ENCODE assay signal across 26 cellular contexts in the genomic region with DNA sequence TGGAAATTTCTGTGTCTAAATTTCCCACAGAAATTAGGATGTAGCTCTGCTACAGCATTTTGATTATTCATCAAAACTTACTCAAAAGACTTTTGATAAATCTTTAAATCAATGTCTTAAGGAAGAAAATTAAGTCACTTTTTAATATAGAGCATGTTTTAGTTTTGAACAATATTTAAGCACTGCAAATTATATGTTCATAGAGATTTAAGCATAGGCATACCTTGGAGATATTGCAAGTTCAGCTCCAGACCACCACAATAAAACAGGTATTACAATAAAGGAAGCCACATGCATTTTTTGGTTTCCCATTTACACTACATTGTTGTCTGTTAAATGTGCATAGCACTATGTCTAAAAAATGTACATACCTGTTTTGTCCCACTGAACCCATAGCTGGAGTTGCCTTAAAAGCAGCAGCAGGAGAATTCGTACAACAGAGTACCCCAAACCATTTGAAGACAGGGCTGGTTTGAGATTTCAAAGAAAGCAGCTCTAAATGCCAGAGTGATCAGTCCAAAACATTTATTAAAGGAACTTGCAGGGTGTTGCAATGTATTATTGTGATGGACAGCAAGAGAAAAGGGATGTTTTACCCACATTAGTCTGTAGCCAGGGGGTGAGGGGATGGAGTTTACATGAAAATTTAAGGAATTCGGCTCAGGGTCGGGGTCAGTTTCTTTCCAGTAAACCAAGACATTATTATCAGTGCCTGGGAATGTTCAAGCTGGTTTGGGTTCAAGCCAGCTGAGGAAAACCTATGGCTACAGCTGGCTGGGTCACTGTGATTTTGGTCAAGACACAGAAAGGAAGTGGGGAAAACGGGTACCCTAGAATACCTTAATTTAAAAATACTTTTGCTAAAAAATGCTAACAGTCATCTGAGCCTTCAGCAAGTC. TPM values are rescaled to one million over a fixed set of nuclear protein-coding genes. Genes with fewer than 3 reads are reported as not detected.
DNase-seq lines count a peak whose midpoint lies in the region; ATAC-seq, FAIRE-seq and TF ChIP-seq lines count a peak whose summit lies in the region.
"Had no signal": no experiment of that assay in that cellular context is flagged by ENCODE, and none has a peak within 500 bp of the region (broad histone marks: within the 10 kb centered on the region; RNA-seq: fewer than 3 reads in every experiment).

No MANE protein-coding gene starts in this region.

- H3K27ac Mint-ChIP-seq in H9: peak overlapping the region in 1 of 3 experiments; percentile 43; a peak in 2 of 7 replicates
- H3K27ac Mint-ChIP-seq: CD4-positive, alpha-beta T cell; natural killer cell had no signal

- H4K91ac ChIP-seq in H9 (ENCODE audit: insufficient read length, low read depth, low read length): no peak overlapping the region

- H2BK15ac ChIP-seq in H9 (ENCODE audit: low read depth, low read length): no peak overlapping the region

- H2BK5ac ChIP-seq in H9 (ENCODE audit: insufficient read length, low read length): no peak overlapping the region

- peaks cover 11 to 16% of the 10 kb centered on the region in 2 experiments for H3K4me1 Mint-ChIP-seq in H9
- H3K4me1 Mint-ChIP-seq: natural killer cell had no signal

- WGBS in H9 (ENCODE audit: extremely low coverage, insufficient read length, low lambda C conversion rate): no CpG with 5 or more reads among the region's 4 CpGs
- 0% methylated on average over 4 of the region's 4 CpGs for WGBS in K562 (ENCODE audit: insufficient coverage, low coverage, missing lambda C conversion rate)

- no peaks in the 10 kb centered on the region for H3K23me2 ChIP-seq in H9 (ENCODE audit: insufficient read length, low read depth, low read length, poor library complexity, severe bottlenecking)

- CTCF ChIA-PET in K562 (lab: Yijun Ruan, JAX; ENCODE audit: low intra/inter-chr PET ratio): no interaction called here

- H3K27me3 Mint-ChIP-seq in H9 (ENCODE audit: low read depth): no peaks in the 10 kb centered on the region; the same call in none of the 2 replicates
- H3K27me3 Mint-ChIP-seq: CD4-positive, alpha-beta T cell had no signal

- in situ Hi-C loops in K562 (cut with MboI): no loop called here

- H3K27me3 ChIP-seq in H9 (ENCODE audit: insufficient read depth, low read length) (no peaks in the 10 kb centered on the region), K562 (ENCODE audit: control insufficient read depth in 2 of 2, insufficient read depth in 2 of 2, low read length in 2 of 2) (peaks cover 0 to 2% of the 10 kb centered on the region in 2 experiments; a peak in 1 of 5 replicates), keratinocyte (ENCODE audit: control insufficient read depth, extremely low read depth, insufficient read depth, low read length) (no peaks in the 10 kb centered on the region)
- H3K27me3 ChIP-seq: heart left ventricle, spleen had no signal

- H3K9me1 ChIP-seq in K562 (ENCODE audit: control insufficient read depth, insufficient read depth, low read length) (no peaks in the 10 kb centered on the region), keratinocyte (ENCODE audit: control insufficient read depth, extremely low read depth, insufficient read depth, low read length) (no peaks in the 10 kb centered on the region)

- no peak overlapping the region for H3K4me2 ChIP-seq in H9 (ENCODE audit: insufficient read depth, insufficient read length, low read length)
- no peak overlapping the region for H3K4me2 ChIP-seq in K562 (ENCODE audit: insufficient read depth, low read length)
- peak overlapping the region; percentile 44 for H3K4me2 ChIP-seq in keratinocyte (ENCODE audit: control insufficient read depth, extremely low read depth, insufficient read depth, low read depth, low read length)
- H3K4me2 ChIP-seq: KMS-11 had no signal

- H2BK12ac ChIP-seq in H9 (ENCODE audit: insufficient read length, low read depth, low read length): no peak overlapping the region

- TF ChIP-seq CTCF in H9 (conservative IDR thresholded peaks at IDR 0.05) (no peak), K562 (IDR thresholded peaks at IDR 0.05 in 2 of 3, conservative IDR thresholded peaks at IDR 0.05 in 1 of 3; ENCODE audit: insufficient read depth in 2 of 3, low read depth in 1 of 3, low read length in 3 of 3) (no peak), keratinocyte (optimal IDR thresholded peaks at IDR 0.05 in 1 of 3, IDR thresholded peaks at IDR 0.05 in 1 of 3, conservative IDR thresholded peaks at IDR 0.05 in 1 of 3; ENCODE audit: extremely low read depth in 1 of 3, insufficient read depth in 2 of 3, low read length in 3 of 3) (no peak)

- H3K4me3 Mint-ChIP-seq in H9: no peak overlapping the region
- H3K4me3 Mint-ChIP-seq: CD4-positive, alpha-beta T cell; natural killer cell had no signal

- intact Hi-C loops in K562 (cut with micrococcal nuclease): no loop called here

- DNase-seq in H9 (no peak), K562 (ENCODE audit: extremely low read depth in 1 of 4, low spot score in 3 of 4) (no peak), keratinocyte (ENCODE audit: low read depth, low spot score) (no peak), renal cortical epithelial cell (ENCODE audit: low read depth) (peak; percentile 78), NOMO-1 treated with dmso at 0.1 percent for 144 hours (lab: John Stamatoyannopoulos, UW; ENCODE audit: unreplicated experiment) (no peak), NCI-H748 (lab: John Stamatoyannopoulos, UW; ENCODE audit: unreplicated experiment) (no peak), SHP77 treated with DMSO at 0.1 percent for 48 hours (lab: John Stamatoyannopoulos, UW) (no peak), NCI-H146 (lab: John Stamatoyannopoulos, UW) (no peak)
- DNase-seq: activated CD4-positive, alpha-beta T cell treated with anti-CD3 and anti-CD28 coated beads for 4 hours; activated effector memory CD4-positive, alpha-beta T cell treated with Interleukin-2 at 50 U/mL for 16 hours; CD4-positive, alpha-beta T cell; cerebellar nuclear complex; DMS79; effector CD8-positive, alpha-beta T cell; heart left ventricle; natural killer cell; NCI-H1092; NCI-H524 treated with DMSO at 0.1 percent for 48 hours; Right ventricle myocardium superior; spleen; stimulated activated CD8-positive, alpha-beta memory T cell treated with anti-CD3 and anti-CD28 coated beads, Interleukin-4, amount 100 ng/mL, for 48 hours; substantia nigra had no signal

- no peak overlapping the region for H4K8ac ChIP-seq in H9 (replicated peaks; ENCODE audit: insufficient read length, low read depth, low read length)

- dilution Hi-C loops in keratinocyte (cut with MboI; ENCODE audit: extremely low pct_ligation_motif_present, low sequenced_read_pairs): no loop called here

- H4K20me1 ChIP-seq in H9 (ENCODE audit: control insufficient read depth, insufficient read depth, insufficient read length): no peaks in the 10 kb centered on the region
- H4K20me1 ChIP-seq in K562 (replicated peaks; ENCODE audit: control insufficient read depth, insufficient read depth, low read length): no peaks in the 10 kb centered on the region
- no peaks in the 10 kb centered on the region for H4K20me1 ChIP-seq in keratinocyte (ENCODE audit: control insufficient read depth, extremely low read depth, insufficient read depth, low read length)

- TF ChIP-seq EP300 in K562 (IDR thresholded peaks at IDR 0.05; ENCODE audit: low read length): no peak

- H4K5ac ChIP-seq in H9 (ENCODE audit: insufficient read length, low read depth, low read length): no peak overlapping the region

- no peak overlapping the region for H3K56ac ChIP-seq in H9 (ENCODE audit: insufficient read length, low read depth, low read length)

- no peak overlapping the region for H2BK20ac ChIP-seq in H9 (ENCODE audit: low read depth, low read length, poor library complexity, severe bottlenecking)

- H3K23ac ChIP-seq in H9 (ENCODE audit: insufficient read length, low read depth, low read length): no peak overlapping the region

- no peak overlapping the region for H3K9ac ChIP-seq in H9 (ENCODE audit: extremely low read depth, insufficient read length, low read length)
- no peak overlapping the region for H3K9ac ChIP-seq in K562 (ENCODE audit: insufficient read depth in 1 of 2, low read depth in 2 of 2, low read length in 2 of 2)
- H3K9ac ChIP-seq in keratinocyte (ENCODE audit: control insufficient read depth, extremely low read depth, insufficient read depth, low read length): no peak overlapping the region
- H3K9ac ChIP-seq: KMS-11 had no signal

- TF ChIP-seq POLR2A in K562 (conservative IDR thresholded peaks at IDR 0.05): no peak

- no peak overlapping the region for H3K14ac ChIP-seq in H9 (ENCODE audit: insufficient read depth, low read length)

- no peaks in the 10 kb centered on the region for H3K79me1 ChIP-seq in H9 (ENCODE audit: insufficient read depth, low read depth, low read length, poor library complexity, severe bottlenecking)

- no peak overlapping the region for H3K18ac ChIP-seq in H9 (ENCODE audit: insufficient read length, low read depth, low read length)

- TF ChIP-seq RAD21 in K562 (CRISPR knock-in tag; conservative IDR thresholded peaks at IDR 0.05 in 1 of 2, IDR thresholded peaks at IDR 0.05 in 1 of 2): no peak

- H3T11ph ChIP-seq in H9 (ENCODE audit: low read length): no peak overlapping the region

- BruUV-seq in K562 (replicated peaks; lab: Mats Ljungman, UMichigan): no TSS peak

- H3K79me2 ChIP-seq in H9 (ENCODE audit: insufficient read depth, low read length) (no peaks in the 10 kb centered on the region), K562 (ENCODE audit: control insufficient read depth, insufficient read depth, low read length) (no peaks in the 10 kb centered on the region), keratinocyte (ENCODE audit: control insufficient read depth, insufficient read depth, low read length) (no peaks in the 10 kb centered on the region)

- H2AK5ac ChIP-seq in H9 (ENCODE audit: insufficient read length, low read length): no peak overlapping the region

- peaks cover 6% of the 10 kb centered on the region in 2 experiments; a peak in 2 of 5 replicates for H3K9me3 Mint-ChIP-seq in H9
- H3K9me3 Mint-ChIP-seq: CD4-positive, alpha-beta T cell; natural killer cell had no signal

- no peak overlapping the region for H3K4ac ChIP-seq in H9 (ENCODE audit: low read depth, low read length)

- FAIRE-seq in K562 (lab: Jason Lieb, UNC) (no peak), keratinocyte (lab: Jason Lieb, UNC) (peak; percentile 58)
- FAIRE-seq: islet of Langerhans had no signal

- ATAC-seq in K562: no peak
- ATAC-seq: esophagus mucosa, heart left ventricle, natural killer cell had no signal

- H2AFZ ChIP-seq in H9 (ENCODE audit: low read length) (peak overlapping the region; percentile 73), K562 (ENCODE audit: low read depth, low read length) (no peak overlapping the region), keratinocyte (ENCODE audit: control insufficient read depth, low read length) (no peak overlapping the region)

- no peak overlapping the region for H2BK120ac ChIP-seq in H9 (ENCODE audit: low read depth, low read length, poor library complexity, severe bottlenecking)

- H3K9me3 ChIP-seq in H9 (ENCODE audit: control insufficient read depth, low read depth, low read length): no peaks in the 10 kb centered on the region
- H3K9me3 ChIP-seq in K562 (replicated peaks; ENCODE audit: control insufficient read depth, insufficient read depth, low read depth, low read length): no peaks in the 10 kb centered on the region
- H3K9me3 ChIP-seq in keratinocyte (ENCODE audit: control insufficient read depth, low read depth, low read length): no peaks in the 10 kb centered on the region
- H3K9me3 ChIP-seq: prostate gland, spleen had no signal

- H3K36me3 ChIP-seq in K562 (ENCODE audit: control insufficient read depth, insufficient read depth, low read length) (no peaks in the 10 kb centered on the region), keratinocyte (ENCODE audit: control insufficient read depth in 2 of 2, extremely low read depth in 1 of 2, insufficient read depth in 2 of 2, low read length in 2 of 2) (no peaks in the 10 kb centered on the region)
- H3K36me3 ChIP-seq: heart left ventricle, prostate gland, spleen had no signal

- POLR2A ChIA-PET in K562 (lab: Yijun Ruan, JAX): no interaction called here

- H3K4me1 ChIP-seq in H9 (ENCODE audit: insufficient read depth, low read length) (peaks cover 6% of the 10 kb centered on the region; the same call in 1 of the 2 replicates), K562 (replicated peaks in 1 of 2; ENCODE audit: control insufficient read depth in 2 of 2, insufficient read depth in 2 of 2, low read length in 2 of 2) (no peaks in the 10 kb centered on the region), keratinocyte (ENCODE audit: control insufficient read depth, extremely low read depth, insufficient read depth, low read length) (peaks cover 20% of the 10 kb centered on the region)
- H3K4me1 ChIP-seq: prostate gland, spleen had no signal

- H3K4me3 ChIP-seq in K562: no peak overlapping the region
- no peak overlapping the region for H3K4me3 ChIP-seq in keratinocyte (ENCODE audit: control insufficient read depth in 2 of 3, extremely low read depth in 1 of 3, insufficient read depth in 2 of 3, low read depth in 1 of 3, low read length in 3 of 3)
- H3K4me3 ChIP-seq: heart left ventricle, prostate gland, spleen had no signal

- H3K27ac ChIP-seq in H9 (ENCODE audit: insufficient read length, low read depth, low read length): no peak overlapping the region
- H3K27ac ChIP-seq in K562 (ENCODE audit: extremely low read depth, low read depth, low read length): no peak overlapping the region
- H3K27ac ChIP-seq in keratinocyte (ENCODE audit: control insufficient read depth, insufficient read depth, low read length): no peak overlapping the region
- H3K27ac ChIP-seq: heart left ventricle, KMS-11, prostate gland, spleen had no signal

- no peaks in the 10 kb centered on the region for H3K36me3 Mint-ChIP-seq in H9 (ENCODE audit: insufficient read depth in 1 of 3, low read depth in 3 of 3)
- H3K36me3 Mint-ChIP-seq: natural killer cell had no signal

RNA-seq across cellular contexts. Expression of a gene that starts 6.3 kb away (rescaled TPM):
- total RNA-seq in H9 (2021) (85.9 and 91.0 TPM in 2 replicates), K562 (2014; rRNA removed) (13.1 and 14.6 TPM in 2 replicates), K562 (2014; rRNA removed; fragmentation: Illumina TruSeq; extraction: Trizol) (10.0 and 12.7 TPM in 2 replicates), K562 (2015; rRNA removed; fragmentation: Illumina TruSeq; extraction: Trizol) (9.7 and 10.3 TPM in 2 replicates), K562 (2021) (60.9 and 62.7 TPM in 2 replicates), renal cortical epithelial cell (106 and 174 TPM in 2 replicates)
- 10.0 and 28.1 TPM in 2 replicates for total RNA-seq in K562 (2011; cell fraction: chromatin; rRNA removed; ENCODE audit: low replicate concordance)
- total RNA-seq in K562 (2011; cell fraction: nucleolus; rRNA removed): 10.7 and 10.8 TPM in 2 replicates
- total RNA-seq in K562 (2011; cell fraction: nucleoplasm; rRNA removed): 15.0 and 29.0 TPM in 2 replicates
- polyA plus RNA-seq in K562 (2011; rRNA removed) (17.1 and 17.9 TPM in 2 replicates), K562 (2014; fragmentation: Illumina TruSeq; extraction: Trizol) (57.0 and 67.5 TPM in 2 replicates), K562 (2014; fragmentation: Nextera tagmentation; extraction: Ambion mirVana) (10 to 100 TPM in 1 of 2 experiments, 1 to 10 TPM in 1; 3.7 to 13.6 TPM), K562 (2014; rRNA removed) (12.4 and 12.9 TPM in 2 replicates), keratinocyte (31.8 to 79.1 TPM (median 65.7 TPM) in 3 replicates)
- polyA plus RNA-seq in K562 (2011; cell fraction: cytosol; rRNA removed): 1.9 and 10.8 TPM in 2 replicates
- polyA plus RNA-seq in K562 (2011; cell fraction: nucleus; rRNA removed): 6.9 and 10.5 TPM in 2 replicates
- polyA plus RNA-seq in K562 (2012): 41.6 and 51.3 TPM in 2 replicates
- 23.4 and 25.8 TPM in 2 replicates for polyA minus RNA-seq in K562 (2011; rRNA and poly(A)+ RNA removed)
- polyA minus RNA-seq in K562 (2011; cell fraction: cytosol; rRNA and poly(A)+ RNA removed): 24.8 and 25.0 TPM in 2 replicates
- 16.0 and 19.1 TPM in 2 replicates for polyA minus RNA-seq in K562 (2011; cell fraction: nucleus; rRNA and poly(A)+ RNA removed)
- 62.0 TPM for polyA plus RNA-seq in keratinocyte (2011; ENCODE audit: low read depth)
- 55.1 and 132 TPM in 2 replicates for polyA plus RNA-seq in keratinocyte (2011; cell fraction: cytosol; rRNA removed)
- polyA plus RNA-seq in keratinocyte (2011; cell fraction: nucleus; rRNA removed): 54.7 and 71.1 TPM in 2 replicates
- polyA plus RNA-seq in keratinocyte (2012; ENCODE audit: low replicate concordance): 75.4 and 107 TPM in 2 replicates
- polyA minus RNA-seq in keratinocyte: 4.1 to 93.0 TPM (median 37.7 TPM) in 3 replicates
- polyA minus RNA-seq in keratinocyte (2011; cell fraction: cytosol; rRNA and poly(A)+ RNA removed): 31.8 TPM
- polyA minus RNA-seq in keratinocyte (2011; cell fraction: nucleus; rRNA and poly(A)+ RNA removed): 81.6 and 130 TPM in 2 replicates
